ENCODE assay signal across 22 cellular contexts in genomic region chr13:35179920-35180663, GRCh38.
"Had no signal": no experiment of that assay in that cellular context is flagged by ENCODE, and none has a peak within 500 bp of the region (broad histone marks: within the 10 kb centered on the region; RNA-seq: fewer than 3 reads in every experiment).

No MANE protein-coding gene starts in this region.

- H3K36me3 ChIP-seq: colonic mucosa, right lobe of liver, upper lobe of right lung, vagina had no signal

- H3K4me1 Mint-ChIP-seq: natural killer cell; neural progenitor cell; stimulated activated naive B cell treated with anti-CD40 and anti-IgM and Interleukin-4, amounts not matched to agents 10 μg/mL and 1 μg/mL and 100 μg/mL, for 72 hours; stimulated activated naive CD8-positive, alpha-beta T cell treated with anti-CD3 and anti-CD28 coated beads, Interleukin-15, amount 100 ng/mL, for 72 hours had no signal

- H3K4me1 ChIP-seq: colonic mucosa, neural progenitor cell, pancreas, right lobe of liver, spleen, tibial nerve, upper lobe of right lung, vagina had no signal

- H3K27ac Mint-ChIP-seq: natural killer cell; neural progenitor cell; progenitor cell of endocrine pancreas; stimulated activated naive B cell treated with anti-CD40 and anti-IgM and Interleukin-4, amounts not matched to agents 10 μg/mL and 1 μg/mL and 100 μg/mL, for 72 hours; stimulated activated naive CD8-positive, alpha-beta T cell treated with anti-CD3 and anti-CD28 coated beads, Interleukin-15, amount 100 ng/mL, for 72 hours had no signal

- H3K27ac ChIP-seq: colonic mucosa, neural progenitor cell, pancreas, right lobe of liver, spleen, testis, upper lobe of right lung, vagina had no signal

- ATAC-seq: mucosa of descending colon; natural killer cell; right lobe of liver; stimulated activated naive B cell treated with anti-CD40 and anti-IgM and Interleukin-4, amounts not matched to agents 10 μg/mL and 1 μg/mL and 100 μg/mL, for 72 hours; stimulated activated naive CD8-positive, alpha-beta T cell treated with anti-CD3 and anti-CD28 coated beads, Interleukin-15, amount 100 ng/mL, for 72 hours had no signal

- H3K9ac ChIP-seq: neural progenitor cell had no signal

- H3K27me3 Mint-ChIP-seq: progenitor cell of endocrine pancreas; stimulated activated naive B cell treated with anti-CD40 and anti-IgM and Interleukin-4, amounts not matched to agents 10 μg/mL and 1 μg/mL and 100 μg/mL, for 72 hours; stimulated activated naive CD8-positive, alpha-beta T cell treated with anti-CD3 and anti-CD28 coated beads, Interleukin-15, amount 100 ng/mL, for 72 hours had no signal

- DNase-seq: colonic mucosa; dermis blood vessel endothelial cell; head of caudate nucleus; hypothalamus; islet precursor cell; mucosa of descending colon; natural killer cell; occipital lobe; pancreas; right lobe of liver; spleen; stimulated activated CD4-positive, alpha-beta T cell treated with anti-CD3 and anti-CD28 coated beads, Interleukin-15, amount 100 ng/mL, for 24 hours; stimulated activated CD4-positive, alpha-beta T cell treated with anti-CD3 and anti-CD28 coated beads, Interleukin-1b, Interleukin-23, amount 100 ng/mL, for 48 hours; stimulated activated CD4-positive, alpha-beta T cell treated with anti-CD3 and anti-CD28 coated beads, Interleukin-4, amount 100 ng/mL, for 24 hours; stimulated activated naive B cell treated with anti-CD40 and anti-IgM and Interleukin-4, amounts not matched to agents 10 μg/mL and 1 μg/mL and 100 μg/mL, for 72 hours; stimulated activated naive CD8-positive, alpha-beta T cell treated with anti-CD3 and anti-CD28 coated beads, Interleukin-15, amount 100 ng/mL, for 72 hours; testis; upper lobe of right lung had no signal

- H3K9me3 ChIP-seq: colonic mucosa, mucosa of descending colon, pancreas, right lobe of liver, spleen, testis, tibial nerve, upper lobe of right lung, vagina had no signal

- H3K9me3 Mint-ChIP-seq: natural killer cell; neural progenitor cell; stimulated activated naive B cell treated with anti-CD40 and anti-IgM and Interleukin-4, amounts not matched to agents 10 μg/mL and 1 μg/mL and 100 μg/mL, for 72 hours; stimulated activated naive CD8-positive, alpha-beta T cell treated with anti-CD3 and anti-CD28 coated beads, Interleukin-15, amount 100 ng/mL, for 72 hours had no signal

- H3K4me3 Mint-ChIP-seq: natural killer cell; neural progenitor cell; stimulated activated naive B cell treated with anti-CD40 and anti-IgM and Interleukin-4, amounts not matched to agents 10 μg/mL and 1 μg/mL and 100 μg/mL, for 72 hours; stimulated activated naive CD8-positive, alpha-beta T cell treated with anti-CD3 and anti-CD28 coated beads, Interleukin-15, amount 100 ng/mL, for 72 hours had no signal

- H2AFZ ChIP-seq: neural progenitor cell had no signal

- H3K4me2 ChIP-seq: neural progenitor cell had no signal

- H3K4me3 ChIP-seq: colonic mucosa, mucosa of descending colon, neural progenitor cell, pancreas, right lobe of liver, spleen, testis, tibial nerve, upper lobe of right lung, vagina had no signal

- H3K36me3 Mint-ChIP-seq: natural killer cell; stimulated activated naive B cell treated with anti-CD40 and anti-IgM and Interleukin-4, amounts not matched to agents 10 μg/mL and 1 μg/mL and 100 μg/mL, for 72 hours had no signal

- H3K27me3 ChIP-seq: colonic mucosa, neural progenitor cell, pancreas, right lobe of liver, spleen, testis, tibial nerve, upper lobe of right lung, vagina had no signal
